Comparison of ENCODE assay signal across 8 cellular contexts in the genomic region with DNA sequence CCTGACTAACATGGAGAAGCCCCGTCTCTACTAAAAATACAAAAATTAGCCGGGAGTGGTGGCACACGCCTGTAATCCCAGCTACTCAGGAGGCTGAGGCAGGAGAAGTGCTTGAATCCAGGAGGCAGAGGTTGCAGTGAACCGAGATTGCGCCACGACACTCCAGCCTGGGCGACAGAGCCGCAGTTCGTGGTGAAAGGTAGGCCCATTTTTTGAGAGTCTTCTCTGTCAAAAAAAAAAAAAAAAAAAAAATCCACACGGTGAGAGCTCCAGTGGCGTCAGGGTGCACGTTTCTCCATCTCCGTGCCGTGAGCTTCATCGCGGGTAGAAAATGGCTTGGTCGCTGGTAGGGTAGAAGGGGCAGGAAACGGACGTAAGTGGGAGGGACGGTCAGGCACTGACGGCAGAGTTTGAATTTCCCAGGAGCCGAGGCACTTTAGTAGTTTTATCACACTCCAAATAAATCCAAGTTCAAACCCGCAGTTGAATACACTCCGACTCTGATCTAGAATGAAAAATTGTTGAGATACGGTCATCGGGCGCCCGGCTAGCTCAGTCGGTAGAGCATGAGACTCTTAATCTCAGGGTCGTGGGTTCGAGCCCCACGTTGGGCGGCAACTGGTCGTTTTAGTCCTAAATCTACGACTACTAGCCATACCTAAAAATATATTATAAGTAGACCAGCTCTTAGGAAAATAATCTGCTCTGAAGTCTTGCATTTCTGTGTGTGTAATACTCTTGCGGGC. TPM values are rescaled to one million over a fixed set of nuclear protein-coding genes. Genes with fewer than 3 reads are reported as not detected.
A peak's percentile ranks its signal among the peaks of the same experiment; 100 is the strongest.
DNase-seq lines count a peak whose midpoint lies in the region; ATAC-seq, FAIRE-seq and TF ChIP-seq lines count a peak whose summit lies in the region.

No MANE protein-coding gene starts in this region.

- POLR2A ChIA-PET in activated CD4-positive, alpha-beta T cell treated with anti-CD3 and anti-CD28 coated beads, Interleukin-2, amount 10 ng/mL, durations not matched to agents 7 days and 5 days (lab: Charles Lee): interaction anchor here (0.6 to 1.3 kb wide), 3 partner anchors 8 to 17 kb away, joined by 3 to 11 read pairs (median 5); no protein-coding TSS in a partner anchor

- peaks cover 31% of the 10 kb centered on the region for H3K27me3 Mint-ChIP-seq in activated CD4-positive, alpha-beta T cell treated with anti-CD3 and anti-CD28 coated beads, Interleukin-2, amount 10 ng/mL, durations not matched to agents 7 days and 5 days
- peaks cover 30% of the 10 kb centered on the region for H3K27me3 Mint-ChIP-seq in stimulated activated naive CD8-positive, alpha-beta T cell treated with anti-CD3 and anti-CD28 coated beads, Interleukin-15, Interleukin-2, amounts not matched to agents 100 ng/mL and 50 ng/mL, for 24 hours

- H3K36me3 Mint-ChIP-seq in activated CD4-positive, alpha-beta T cell treated with anti-CD3 and anti-CD28 coated beads, Interleukin-2, amount 10 ng/mL, durations not matched to agents 7 days and 5 days (ENCODE audit: low read depth): no peaks in the 10 kb centered on the region
- H3K36me3 Mint-ChIP-seq in stimulated activated naive CD8-positive, alpha-beta T cell treated with anti-CD3 and anti-CD28 coated beads, Interleukin-15, Interleukin-2, amounts not matched to agents 100 ng/mL and 50 ng/mL, for 24 hours (ENCODE audit: low read depth): peaks cover 12% of the 10 kb centered on the region

- H3K4me1 ChIP-seq in endocrine pancreas (ENCODE audit: control insufficient read depth, insufficient read depth, low read length) (no peaks in the 10 kb centered on the region), muscle layer of duodenum (ENCODE audit: control insufficient read depth in 1 of 2, insufficient read depth in 2 of 2, low read length in 2 of 2) (peaks cover 0 to 32% of the 10 kb centered on the region in 2 donors)

- no peaks in the 10 kb centered on the region for H3K9me3 ChIP-seq in endocrine pancreas (ENCODE audit: control insufficient read depth, low read length)
- no peaks in the 10 kb centered on the region for H3K9me3 ChIP-seq in muscle layer of duodenum (ENCODE audit: control insufficient read depth in 1 of 2, low read length in 2 of 2)

- DNase-seq in GM12865 (ENCODE audit: low read depth) (peak; percentile 90), frontal cortex (ENCODE audit: low spot score in 2 of 2) (no peak), NCI-H1436 (lab: John Stamatoyannopoulos, UW) (no peak)
- DNase-seq in activated CD4-positive, alpha-beta T cell treated with anti-CD3 and anti-CD28 coated beads, Interleukin-2, amount 10 ng/mL, durations not matched to agents 7 days and 5 days: peak; percentile 70

- no peak overlapping the region for H3K27ac ChIP-seq in muscle layer of duodenum (ENCODE audit: low read length)

- peak; percentile 39 for ATAC-seq in HG03442 (IDR thresholded peaks at IDR 0.05; ENCODE audit: unreplicated experiment)

- peaks cover 34% of the 10 kb centered on the region for H3K4me1 Mint-ChIP-seq in activated CD4-positive, alpha-beta T cell treated with anti-CD3 and anti-CD28 coated beads, Interleukin-2, amount 10 ng/mL, durations not matched to agents 7 days and 5 days
- H3K4me1 Mint-ChIP-seq in stimulated activated naive CD8-positive, alpha-beta T cell treated with anti-CD3 and anti-CD28 coated beads, Interleukin-15, Interleukin-2, amounts not matched to agents 100 ng/mL and 50 ng/mL, for 24 hours (ENCODE audit: low read depth): peaks cover 41% of the 10 kb centered on the region

- no peaks in the 10 kb centered on the region for H3K9me3 Mint-ChIP-seq in activated CD4-positive, alpha-beta T cell treated with anti-CD3 and anti-CD28 coated beads, Interleukin-2, amount 10 ng/mL, durations not matched to agents 7 days and 5 days
- no peaks in the 10 kb centered on the region for H3K9me3 Mint-ChIP-seq in stimulated activated naive CD8-positive, alpha-beta T cell treated with anti-CD3 and anti-CD28 coated beads, Interleukin-15, Interleukin-2, amounts not matched to agents 100 ng/mL and 50 ng/mL, for 24 hours

- no peak for TF ChIP-seq CTCF in GM12865 (IDR thresholded peaks at IDR 0.05; ENCODE audit: insufficient read depth, low read depth, low read length, missing control alignments)

- H3K9ac ChIP-seq in endocrine pancreas (ENCODE audit: control insufficient read depth, insufficient read depth, low read length): no peak overlapping the region

- H3K27me3 ChIP-seq in endocrine pancreas (ENCODE audit: control insufficient read depth, insufficient read depth, low read length) (no peaks in the 10 kb centered on the region), muscle layer of duodenum (ENCODE audit: low read depth, low read length) (no peaks in the 10 kb centered on the region)

- peak overlapping the region; percentile 79 for H3K27ac Mint-ChIP-seq in activated CD4-positive, alpha-beta T cell treated with anti-CD3 and anti-CD28 coated beads, Interleukin-2, amount 10 ng/mL, durations not matched to agents 7 days and 5 days
- peak overlapping the region; percentile 99 for H3K27ac Mint-ChIP-seq in stimulated activated naive CD8-positive, alpha-beta T cell treated with anti-CD3 and anti-CD28 coated beads, Interleukin-15, Interleukin-2, amounts not matched to agents 100 ng/mL and 50 ng/mL, for 24 hours

- H3K4me3 ChIP-seq in GM12865 (ENCODE audit: low read depth, low read length) (peak overlapping the region; percentile 67), endocrine pancreas (ENCODE audit: control insufficient read depth, insufficient read depth, low read length) (peak overlapping the region; percentile 73), muscle layer of duodenum (ENCODE audit: low read depth in 1 of 2, low read length in 2 of 2) (peak overlapping the region; percentile 56 to 87)

- no peaks in the 10 kb centered on the region for H3K36me3 ChIP-seq in endocrine pancreas (ENCODE audit: control insufficient read depth, insufficient read depth, low read length)
- no peaks in the 10 kb centered on the region for H3K36me3 ChIP-seq in muscle layer of duodenum (ENCODE audit: control insufficient read depth in 1 of 2, insufficient read depth in 2 of 2, low read length in 2 of 2)

- FAIRE-seq in frontal cortex (lab: Jason Lieb, UNC): no peak

- CTCF ChIA-PET in activated CD4-positive, alpha-beta T cell treated with anti-CD3 and anti-CD28 coated beads, Interleukin-2, amount 10 ng/mL, durations not matched to agents 7 days and 5 days (lab: Charles Lee): interaction anchor here (0.6 to 8.7 kb wide), 11 partner anchors 9 to 57 kb away, joined by 3 to 90 read pairs (median 11); a partner anchor contains a TSS

- peak overlapping the region; percentile 74 for H3K4me3 Mint-ChIP-seq in activated CD4-positive, alpha-beta T cell treated with anti-CD3 and anti-CD28 coated beads, Interleukin-2, amount 10 ng/mL, durations not matched to agents 7 days and 5 days
- peak overlapping the region; percentile 94 for H3K4me3 Mint-ChIP-seq in stimulated activated naive CD8-positive, alpha-beta T cell treated with anti-CD3 and anti-CD28 coated beads, Interleukin-15, Interleukin-2, amounts not matched to agents 100 ng/mL and 50 ng/mL, for 24 hours

RNA-seq across cellular contexts. Expression of a gene that starts 2.4 kb away (rescaled TPM):
- under 1 TPM; 0.29 to 0.84 TPM for total RNA-seq in activated CD4-positive, alpha-beta T cell treated with anti-CD3 and anti-CD28 coated beads, Interleukin-2, amount 10 ng/mL, durations not matched to agents 7 days and 5 days
- 2.0 TPM for total RNA-seq in frontal cortex

RNA-seq across cellular contexts. Expression of a gene that starts 15.7 kb away (rescaled TPM):
- 10 to 100 TPM; 34.7 to 36.9 TPM for total RNA-seq in activated CD4-positive, alpha-beta T cell treated with anti-CD3 and anti-CD28 coated beads, Interleukin-2, amount 10 ng/mL, durations not matched to agents 7 days and 5 days
- total RNA-seq in frontal cortex: 12.2 TPM

RNA-seq across cellular contexts. Expression of a gene that starts 36.3 kb away (rescaled TPM):
- 1,000 to 10,000 TPM; 1,823 to 2,207 TPM for total RNA-seq in activated CD4-positive, alpha-beta T cell treated with anti-CD3 and anti-CD28 coated beads, Interleukin-2, amount 10 ng/mL, durations not matched to agents 7 days and 5 days
- 3,351 TPM for total RNA-seq in frontal cortex

RNA-seq across cellular contexts. Expression of a gene that starts 53.6 kb away (rescaled TPM):
- 10 to 100 TPM; 29.6 to 29.9 TPM for total RNA-seq in activated CD4-positive, alpha-beta T cell treated with anti-CD3 and anti-CD28 coated beads, Interleukin-2, amount 10 ng/mL, durations not matched to agents 7 days and 5 days
- total RNA-seq in frontal cortex: 9.8 TPM

Comparison
In these comparisons a context has a peak if more than half of its experiments do, and no peak if none do; other contexts are left out.
1. DNase-seq: peak in GM12865 (single experiment) and activated CD4-positive, alpha-beta T cell treated with anti-CD3 and anti-CD28 coated beads, Interleukin-2, amount 10 ng/mL, durations not matched to agents 7 days and 5 days (single experiment); none in frontal cortex (0 of 2) and NCI-H1436 (single experiment).
2. Peak in every context shown above with its lines, with median percentiles within 50 percentile points of each other: H3K4me3 ChIP-seq.